Comparison of ENCODE assay signal across 32 cellular contexts in the genomic region with DNA sequence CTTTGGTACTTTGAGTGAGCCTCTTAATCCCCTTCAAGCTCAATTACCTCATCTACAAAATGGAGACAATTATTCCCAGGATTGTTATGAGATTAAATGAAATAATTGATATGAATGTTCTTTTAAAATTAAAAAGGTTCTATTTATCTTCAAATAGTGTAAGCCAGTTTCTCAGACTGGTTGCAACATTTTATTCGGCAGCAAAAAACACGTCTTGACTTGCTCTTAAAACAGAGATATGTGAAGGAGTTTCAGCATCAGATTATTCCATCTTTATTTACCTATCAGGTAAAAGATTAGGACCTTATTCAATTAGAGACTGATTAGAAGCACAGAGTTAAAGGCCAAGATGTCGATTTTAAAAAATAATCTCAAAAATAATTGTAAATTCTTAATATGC. TPM values are rescaled to one million over a fixed set of nuclear protein-coding genes. Genes with fewer than 3 reads are reported as not detected.
"Had no signal": no experiment of that assay in that cellular context is flagged by ENCODE, and none has a peak within 500 bp of the region (broad histone marks: within the 10 kb centered on the region; RNA-seq: fewer than 3 reads in every experiment).

No MANE protein-coding gene starts in this region.

- H3K4me1 ChIP-seq: Peyer's patch had no signal

- H3K4me3 ChIP-seq: MG63, Peyer's patch had no signal

- DNase-seq: activated CD4-positive, alpha-beta T cell treated with anti-CD3 and anti-CD28 coated beads, Interleukin-2, amount 10 ng/mL, durations not matched to agents 24 days and 14 days; activated CD4-positive, alpha-beta T cell treated with anti-CD3 and anti-CD28 coated beads, Interleukin-2, amount 50 U/mL, for 4 hours; activated CD8-positive, alpha-beta T cell treated with anti-CD3 and anti-CD28 coated beads for 36 hours; activated effector memory CD4-positive, alpha-beta T cell treated with anti-CD3 and anti-CD28 coated beads, Interleukin-2, amount 50 U/mL, for 16 hours; activated naive CD4-positive, alpha-beta T cell; activated naive CD4-positive, alpha-beta T cell treated with anti-CD3 and anti-CD28 coated beads, Interleukin-2, amount 50 U/mL, for 16 hours; activated naive CD8-positive, alpha-beta T cell treated with anti-CD3 and anti-CD28 coated beads for 36 hours; activated T-cell treated with anti-CD3 and anti-CD28 coated beads, Interleukin-2, amount 50 U/mL, for 1 hour; activated T-cell treated with anti-CD3 and anti-CD28 coated beads, Interleukin-2, amount 50 U/mL, for 72 hours; amniotic stem cell; aorta; KG1; MG63; NCI-H1092; NCI-H1417; NCI-H187 treated with DMSO at 0.1 percent for 48 hours; NCI-H2081; NCI-H2171 treated with DMSO at 0.1 percent for 48 hours; NCI-H226; NCI-H446 treated with DMSO at 0.1 percent for 48 hours; NCI-H524; NCI-H69; NK-92 treated with Interleukin-12 subunit alpha and Interleukin-12 subunit beta, amount 100 ng/mL, for 24 hours; PC-3; Peyer's patch; RPMI8226; T-cell; T1000 had no signal

- H3K27ac ChIP-seq: Peyer's patch had no signal

- H3K9me3 ChIP-seq: MG63, Peyer's patch had no signal

- H3K27me3 ChIP-seq: Peyer's patch had no signal

- ATAC-seq: activated CD8-positive, alpha-beta T cell treated with anti-CD3 and anti-CD28 coated beads for 36 hours; activated T-cell treated with anti-CD3 and anti-CD28 coated beads, Interleukin-2, amount 50 U/mL, for 72 hours; activated T-helper 17 cell treated with anti-CD3 and anti-CD28 coated beads, Interleukin-2, amount 50 U/mL, for 72 hours; PC-3; SK-N-SH treated with all-trans-retinoic acid at 6 μM for 48 hours; T-cell had no signal

- H3K36me3 ChIP-seq: MG63, Peyer's patch had no signal

RNA-seq across cellular contexts. Expression of a gene that starts 10.5 kb away (rescaled TPM):
- total RNA-seq: SK-MEL-5; T-helper 2 cell treated with Interferon-gamma antibody and Interleukin-4, amounts not matched to agents 100 ng/mL and 5 ng/mL, for 36 hours had no signal
